18 cellular contexts compared by ENCODE assay signal in genomic region chr9:36110434-36110833, GRCh38. TPM values are rescaled to one million over a fixed set of nuclear protein-coding genes. Genes with fewer than 3 reads are reported as not detected.
DNase-seq lines count a peak whose midpoint lies in the region; ATAC-seq and TF ChIP-seq lines count a peak whose summit lies in the region.
"Had no signal": no experiment of that assay in that cellular context is flagged by ENCODE, and none has a peak within 500 bp of the region (broad histone marks: within the 10 kb centered on the region; RNA-seq: fewer than 3 reads in every experiment).

No MANE protein-coding gene starts in this region.

- H3K36me3 ChIP-seq in HCT116 (ENCODE audit: control insufficient read depth in 1 of 2, insufficient read depth in 2 of 2, low read length in 2 of 2) (no peaks in the 10 kb centered on the region), SU-DHL-6 (ENCODE audit: low read length) (no peaks in the 10 kb centered on the region), kidney epithelial cell (ENCODE audit: control insufficient read depth, insufficient read depth, low read length) (no peaks in the 10 kb centered on the region), sigmoid colon (peaks cover 0 to 35% (median 3%) of the 10 kb centered on the region in 4 donors)
- H3K36me3 ChIP-seq: BE2C, colonic mucosa had no signal

- H3K4me2 ChIP-seq in HCT116 (ENCODE audit: low read length) (no peak overlapping the region), SU-DHL-6 (ENCODE audit: low read depth, low read length, poor library complexity, severe bottlenecking) (no peak overlapping the region)

- peak; percentile 15 for TF ChIP-seq CTCF in AG09309 (IDR thresholded peaks at IDR 0.05; ENCODE audit: control insufficient read depth, insufficient read depth, low read depth, low read length, missing control alignments)
- TF ChIP-seq CTCF in HCT116 (IDR thresholded peaks at IDR 0.05 in 2 of 3, conservative IDR thresholded peaks at IDR 0.05 in 1 of 3; ENCODE audit: borderline replicate concordance in 1 of 3, insufficient read depth in 1 of 3, low read depth in 2 of 3, low read length in 2 of 3) = peak in 2 of 3 experiments; percentile 19 to 37; a peak in 3 of 6 replicates
- peak; percentile 22 for TF ChIP-seq CTCF in SU-DHL-6 (IDR thresholded peaks at IDR 0.05; ENCODE audit: insufficient read depth, low read length, poor library complexity, severe bottlenecking)
- TF ChIP-seq CTCF in kidney epithelial cell (IDR thresholded peaks at IDR 0.05; ENCODE audit: insufficient read depth, low read length, poor library complexity, severe bottlenecking) = peak; percentile 17
- no peak for TF ChIP-seq CTCF in GM10266 (IDR thresholded peaks at IDR 0.05; ENCODE audit: control insufficient read depth, insufficient read depth, low read depth, missing control alignments)
- TF ChIP-seq CTCF in sigmoid colon (IDR thresholded peaks at IDR 0.05) = no peak

- H3F3A ChIP-seq in SU-DHL-6 (ENCODE audit: insufficient read depth) = no peaks in the 10 kb centered on the region

- H3K9me2 ChIP-seq in HCT116 (ENCODE audit: insufficient read depth) (no peaks in the 10 kb centered on the region), SU-DHL-6 (replicated peaks; ENCODE audit: insufficient read depth, low read length) (no peaks in the 10 kb centered on the region)

- CTCF ChIA-PET in HCT116 (lab: Charles Lee) = interaction anchor here (1.1 kb wide), 1 partner anchor 9 kb away, joined by 4 read pairs; no protein-coding TSS in a partner anchor

- H3K27me3 ChIP-seq in HCT116 (ENCODE audit: insufficient read depth, low read length) (no peaks in the 10 kb centered on the region), SU-DHL-6 (ENCODE audit: low read length) (no peaks in the 10 kb centered on the region), kidney epithelial cell (ENCODE audit: control insufficient read depth, insufficient read depth, low read length) (no peaks in the 10 kb centered on the region), sigmoid colon (no peaks in the 10 kb centered on the region)
- H3K27me3 ChIP-seq: BE2C, colonic mucosa had no signal

- RAD21 ChIA-PET in HCT116 (lab: Charles Lee; ENCODE audit: low non-redundant PET in 1 of 2, low total read pairs in 2 of 2, uncharacterized antibody in 2 of 2, unreplicated experiment in 2 of 2) = no interaction called here

- intact Hi-C loops in HCT116 (cut with micrococcal nuclease) = no loop called here
- intact Hi-C loops in sigmoid colon (cut with DNase I) = no loop called here

- TF ChIP-seq POLR2A in HCT116 (IDR thresholded peaks at IDR 0.05; ENCODE audit: borderline replicate concordance, extremely low read depth, insufficient read depth, insufficient read length) (no peak), sigmoid colon (IDR thresholded peaks at IDR 0.05) (no peak)

- H3K9me3 ChIP-seq in HCT116 (ENCODE audit: control insufficient read depth in 1 of 2, insufficient read depth in 1 of 2, low read depth in 1 of 2, low read length in 2 of 2) (no peaks in the 10 kb centered on the region), SU-DHL-6 (ENCODE audit: insufficient read depth, low read length) (no peaks in the 10 kb centered on the region), sigmoid colon (no peaks in the 10 kb centered on the region)
- H3K9me3 ChIP-seq: BE2C, colonic mucosa had no signal

- no peak overlapping the region for H3K27ac ChIP-seq in HCT116 (ENCODE audit: low read depth, low read length)
- no peak overlapping the region for H3K27ac ChIP-seq in SU-DHL-6 (ENCODE audit: low read depth, low read length)
- H3K27ac ChIP-seq in sigmoid colon = no peak overlapping the region
- H3K27ac ChIP-seq: colonic mucosa had no signal

- no peak overlapping the region for H3K9ac ChIP-seq in HCT116 (ENCODE audit: low read length)
- H3K9ac ChIP-seq in SU-DHL-6 (ENCODE audit: low read length) = no peak overlapping the region

- H3K4me1 ChIP-seq in HCT116 (ENCODE audit: control insufficient read depth in 1 of 2, insufficient read depth in 2 of 2, low read length in 2 of 2) (no peaks in the 10 kb centered on the region), sigmoid colon (no peaks in the 10 kb centered on the region)
- H3K4me1 ChIP-seq: colonic mucosa had no signal

- DNase-seq in AG09309 (ENCODE audit: low read depth) (no peak), HCT116 (ENCODE audit: low read depth, low spot score) (no peak), kidney epithelial cell (ENCODE audit: low read depth) (no peak), activated gamma-delta T cell treated with Interleukin-2 at 50 U/mL for 16 hours (no peak), GM10266 (ENCODE audit: extremely low spot score) (no peak), sigmoid colon (no peak)
- DNase-seq: activated CD8-positive, alpha-beta memory T cell treated with anti-CD3 and anti-CD28 coated beads, Interleukin-2, amount 10 ng/mL, durations not matched to agents 7 days and 5 days; activated effector memory CD4-positive, alpha-beta T cell treated with anti-CD3 and anti-CD28 coated beads, Interleukin-2, amount 50 U/mL, for 16 hours; aorta; BE2C; colonic mucosa; GOT3; NCI-H1436 treated with DMSO at 0.1 percent for 48 hours; small intestine; stimulated activated CD4-positive, alpha-beta T cell treated with anti-CD3 and anti-CD28 coated beads, Interleukin-4, amount 100 ng/mL, for 24 hours had no signal

- H4K20me1 ChIP-seq in HCT116 (ENCODE audit: insufficient read depth) (no peaks in the 10 kb centered on the region), SU-DHL-6 (ENCODE audit: low read depth, low read length) (no peaks in the 10 kb centered on the region)

- POLR2A ChIA-PET in HCT116 (lab: Charles Lee) = no interaction called here

- TF ChIP-seq EP300 in sigmoid colon (IDR thresholded peaks at IDR 0.05) = no peak

- ATAC-seq in HCT116 (no peak), HG03378 (IDR thresholded peaks at IDR 0.05; ENCODE audit: unreplicated experiment) (no peak)
- ATAC-seq: activated CD8-positive, alpha-beta memory T cell treated with anti-CD3 and anti-CD28 coated beads, Interleukin-2, amount 10 ng/mL, durations not matched to agents 7 days and 5 days had no signal

- TF ChIP-seq RAD21 in HCT116 (IDR thresholded peaks at IDR 0.05; ENCODE audit: low read depth) = peak; percentile 41; the same call in 1 of the 2 replicates

- H3K4me3 ChIP-seq in AG09309 (ENCODE audit: control insufficient read depth, low read depth, low read length) (no peak overlapping the region), HCT116 (replicated peaks in 1 of 2; ENCODE audit: low read depth in 1 of 2, low read length in 2 of 2) (no peak overlapping the region), SU-DHL-6 (ENCODE audit: insufficient read depth, low read length, poor library complexity, severe bottlenecking) (no peak overlapping the region), kidney epithelial cell (ENCODE audit: low read depth, low read length) (no peak overlapping the region), sigmoid colon (no peak overlapping the region)
- H3K4me3 ChIP-seq: colonic mucosa, lung had no signal

- WGBS in sigmoid colon, 2 donors = 76 to 83% methylated on average over 2 of the region's 2 CpGs

- H3K79me2 ChIP-seq in HCT116 (ENCODE audit: insufficient read depth, low read length) (no peaks in the 10 kb centered on the region), SU-DHL-6 (ENCODE audit: insufficient read depth, low read length) (no peaks in the 10 kb centered on the region)

- H2AFZ ChIP-seq in HCT116 (ENCODE audit: low read depth, low read length, poor library complexity, severe bottlenecking) = no peak overlapping the region
- no peak overlapping the region for H2AFZ ChIP-seq in SU-DHL-6 (ENCODE audit: low read depth, low read length, severe bottlenecking)

- no TSS peak for BruUV-seq in HCT116 (replicated peaks; lab: Mats Ljungman, UMichigan)

TF ChIP-seq in HCT116, 20 proteins besides CTCF, POLR2A, EP300 and RAD21:
- TF ChIP-seq, protein P1, sequence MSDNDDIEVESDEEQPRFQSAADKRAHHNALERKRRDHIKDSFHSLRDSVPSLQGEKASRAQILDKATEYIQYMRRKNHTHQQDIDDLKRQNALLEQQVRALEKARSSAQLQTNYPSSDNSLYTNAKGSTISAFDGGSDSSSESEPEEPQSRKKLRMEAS (IDR thresholded peaks at IDR 0.05) = no peak
- no peak for TF ChIP-seq YY1 (IDR thresholded peaks at IDR 0.05; ENCODE audit: extremely low read depth, insufficient replicate concordance, low read depth, low read length)
- no peak for TF ChIP-seq EZH2phosphoT487 (IDR thresholded peaks at IDR 0.05; ENCODE audit: borderline replicate concordance)
- no peak for TF ChIP-seq EZH2 (IDR thresholded peaks at IDR 0.05)
- no peak for TF ChIP-seq ZBTB33 (IDR thresholded peaks at IDR 0.05; ENCODE audit: extremely low read depth, insufficient replicate concordance, low read length)
- TF ChIP-seq SRF (IDR thresholded peaks at IDR 0.05; ENCODE audit: low read depth) = no peak
- TF ChIP-seq TCF7L2 (IDR thresholded peaks at IDR 0.05; ENCODE audit: borderline replicate concordance, extremely low read depth, insufficient read depth, insufficient read length) = no peak
- TF ChIP-seq FOSL1 (IDR thresholded peaks at IDR 0.05; ENCODE audit: low read depth) = no peak
- TF ChIP-seq ATF3 (IDR thresholded peaks at IDR 0.05) = no peak
TF ChIP-seq in HCT116: peak in this region for 0.

RNA-seq across cellular contexts. Expression of gene GLIPR2, which starts 26.1 kb away (rescaled TPM):
- 14.5 TPM for total RNA-seq in HCT116 (2021; ENCODE audit: unreplicated experiment)
- 8.2 and 11.6 TPM in 2 replicates for polyA plus RNA-seq in HCT116 (2012)
- 38.6 and 43.1 TPM in 2 replicates for total RNA-seq in kidney epithelial cell
- total RNA-seq in sigmoid colon = 10 to 100 TPM; 57.3 to 90.6 (median 77.6) TPM
- 10 to 100 TPM; 29.8 to 42.0 (median 32.5) TPM for polyA plus RNA-seq in sigmoid colon

RNA-seq across cellular contexts. Expression of gene CCIN, which starts 58.8 kb away (rescaled TPM):
- total RNA-seq in HCT116 (2021; ENCODE audit: unreplicated experiment) (0.20 TPM), kidney epithelial cell (not detected in 2 replicates), sigmoid colon (1 to 10 TPM in 1 of 4 donors, under 1 TPM in 2, not detected in 1; 0.71 to 2.5 (median 0.95) TPM)
- polyA plus RNA-seq in HCT116 (2012) = 0.05 and 0.12 TPM in 2 replicates
- polyA plus RNA-seq in sigmoid colon = under 1 TPM in 1 of 3 donors, not detected in 2; 0.07 TPM

Comparison
In these comparisons a context has a peak if more than half of its experiments do, and no peak if none do; other contexts are left out.
1. CTCF ChIP-seq: peak in AG09309 (single experiment), HCT116 (2 of 3), SU-DHL-6 (single experiment) and kidney epithelial cell (single experiment); none in GM10266 (single experiment) and sigmoid colon (0 of 4).